37 cellular contexts compared by ENCODE assay signal in the genomic region with DNA sequence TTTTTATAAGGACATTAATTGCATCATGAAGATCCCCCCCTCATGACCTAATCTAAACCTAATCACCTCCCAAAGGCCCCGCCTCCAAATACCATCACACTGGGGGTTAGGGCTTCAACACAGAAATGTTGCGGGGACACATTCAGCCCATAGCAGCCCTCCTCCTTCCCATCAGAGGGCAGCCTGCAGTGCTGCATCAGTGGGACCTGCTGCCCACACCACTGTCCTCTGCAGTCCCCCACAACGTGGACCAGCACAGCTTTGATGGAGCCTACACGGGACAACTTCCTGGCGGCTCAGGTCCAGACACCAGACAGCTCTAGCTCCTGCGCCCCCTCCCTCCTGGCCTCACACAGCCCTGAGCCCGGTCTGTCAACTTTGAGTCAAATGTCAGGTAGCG.
"Had no signal": no experiment of that assay in that cellular context is flagged by ENCODE, and none has a peak within 500 bp of the region (broad histone marks: within the 10 kb centered on the region; RNA-seq: fewer than 3 reads in every experiment).

No MANE protein-coding gene starts in this region.

- H3K4me1 ChIP-seq: adrenal gland, ascending aorta, body of pancreas, breast epithelium had no signal

- H3K4me1 Mint-ChIP-seq: activated naive CD4-positive, alpha-beta T cell treated with anti-CD3 and anti-CD28 coated beads, Interleukin-2, amount 10 ng/mL, durations not matched to agents 7 days and 5 days; activated naive CD4-positive, alpha-beta T cell treated with anti-CD3 and anti-CD28 coated beads, Interleukin-2, amount 50 U/mL, for 24 hours; activated naive CD8-positive, alpha-beta T cell treated with anti-CD3 and anti-CD28 coated beads for 36 hours; activated naive CD8-positive, alpha-beta T cell treated with anti-CD3 and anti-CD28 coated beads, Interleukin-2, amount 10 ng/mL, durations not matched to agents 7 days and 5 days; activated naive CD8-positive, alpha-beta T cell treated with anti-CD3 and anti-CD28 coated beads, Interleukin-2, amount 50 U/mL, for 24 hours; activated T-helper 17 cell treated with anti-CD3 and anti-CD28 coated beads, Interleukin-2, amount 50 U/mL, for 72 hours; brain; central memory CD8-positive, alpha-beta T cell had no signal

- H3K9me3 ChIP-seq: adrenal gland, ascending aorta, body of pancreas, breast epithelium had no signal

- H3K27me3 Mint-ChIP-seq: activated naive CD4-positive, alpha-beta T cell treated with anti-CD3 and anti-CD28 coated beads, Interleukin-2, amount 50 U/mL, for 24 hours; activated naive CD8-positive, alpha-beta T cell; activated naive CD8-positive, alpha-beta T cell treated with anti-CD3 and anti-CD28 coated beads for 36 hours; activated T-cell treated with anti-CD3 and anti-CD28 coated beads, Interleukin-2, amount 50 U/mL, for 24 hours; brain; central memory CD8-positive, alpha-beta T cell had no signal

- H3K36me3 ChIP-seq: adrenal gland, ascending aorta, brain microvascular endothelial cell, breast epithelium, cardiac muscle cell had no signal

- H3K36me3 Mint-ChIP-seq: activated naive CD4-positive, alpha-beta T cell treated with anti-CD3 and anti-CD28 coated beads, Interleukin-2, amount 10 ng/mL, durations not matched to agents 7 days and 5 days; activated naive CD4-positive, alpha-beta T cell treated with anti-CD3 and anti-CD28 coated beads, Interleukin-2, amount 50 U/mL, for 24 hours; activated naive CD4-positive, alpha-beta T cell treated with anti-CD3 and anti-CD28 coated beads, Interleukin-2, amount 50 U/mL, for 72 hours; activated naive CD8-positive, alpha-beta T cell; activated naive CD8-positive, alpha-beta T cell treated with anti-CD3 and anti-CD28 coated beads for 36 hours; activated naive CD8-positive, alpha-beta T cell treated with anti-CD3 and anti-CD28 coated beads, Interleukin-2, amount 10 ng/mL, durations not matched to agents 7 days and 5 days; brain had no signal

- H3K4me3 ChIP-seq: adrenal gland, ascending aorta, body of pancreas, breast epithelium, cardiac muscle cell had no signal

- H3K4me3 Mint-ChIP-seq: activated naive CD4-positive, alpha-beta T cell treated with anti-CD3 and anti-CD28 coated beads for 36 hours; activated naive CD4-positive, alpha-beta T cell treated with anti-CD3 and anti-CD28 coated beads, Interleukin-2, amount 10 ng/mL, durations not matched to agents 7 days and 5 days; activated naive CD4-positive, alpha-beta T cell treated with anti-CD3 and anti-CD28 coated beads, Interleukin-2, amount 50 U/mL, for 24 hours; activated naive CD8-positive, alpha-beta T cell; activated naive CD8-positive, alpha-beta T cell treated with anti-CD3 and anti-CD28 coated beads for 36 hours; activated naive CD8-positive, alpha-beta T cell treated with anti-CD3 and anti-CD28 coated beads, Interleukin-2, amount 10 ng/mL, durations not matched to agents 7 days and 5 days; activated naive CD8-positive, alpha-beta T cell treated with anti-CD3 and anti-CD28 coated beads, Interleukin-2, amount 50 U/mL, for 24 hours; activated T-cell treated with anti-CD3 and anti-CD28 coated beads, Interleukin-2, amount 50 U/mL, for 24 hours; activated T-cell treated with anti-CD3 and anti-CD28 coated beads, Interleukin-2, amount 50 U/mL, for 4 hours; activated T-cell treated with anti-CD3 and anti-CD28 coated beads, Interleukin-2, amount 50 U/mL, for 72 hours; activated T-helper 1 cell treated with anti-CD3 and anti-CD28 coated beads, Interleukin-12 subunit alpha, Interleukin-12 subunit beta, Interleukin-2, Interleukin-4 antibody, amounts not matched to agents 30 ng/mL and 10 ng/mL and 1 ng/mL, durations not matched to agents 14 hours and 24 hours and 36 hours; activated T-helper 17 cell treated with anti-CD3 and anti-CD28 coated beads, Interleukin-2, amount 50 U/mL, for 72 hours; brain; central memory CD8-positive, alpha-beta T cell had no signal

- H3K9me3 Mint-ChIP-seq: activated naive CD4-positive, alpha-beta T cell treated with anti-CD3 and anti-CD28 coated beads for 36 hours; activated naive CD4-positive, alpha-beta T cell treated with anti-CD3 and anti-CD28 coated beads, Interleukin-2, amount 10 ng/mL, durations not matched to agents 7 days and 5 days; activated naive CD4-positive, alpha-beta T cell treated with anti-CD3 and anti-CD28 coated beads, Interleukin-2, amount 50 U/mL, for 24 hours; activated naive CD4-positive, alpha-beta T cell treated with anti-CD3 and anti-CD28 coated beads, Interleukin-2, amount 50 U/mL, for 72 hours; activated naive CD8-positive, alpha-beta T cell treated with anti-CD3 and anti-CD28 coated beads for 36 hours; activated naive CD8-positive, alpha-beta T cell treated with anti-CD3 and anti-CD28 coated beads, Interleukin-2, amount 10 ng/mL, durations not matched to agents 7 days and 5 days; activated naive CD8-positive, alpha-beta T cell treated with anti-CD3 and anti-CD28 coated beads, Interleukin-2, amount 50 U/mL, for 24 hours; activated T-cell treated with anti-CD3 and anti-CD28 coated beads, Interleukin-2, amount 50 U/mL, for 24 hours; activated T-cell treated with anti-CD3 and anti-CD28 coated beads, Interleukin-2, amount 50 U/mL, for 4 hours; activated T-cell treated with anti-CD3 and anti-CD28 coated beads, Interleukin-2, amount 50 U/mL, for 72 hours; activated T-helper 1 cell treated with anti-CD3 and anti-CD28 coated beads, Interleukin-12 subunit alpha, Interleukin-12 subunit beta, Interleukin-2, Interleukin-4 antibody, amounts not matched to agents 30 ng/mL and 10 ng/mL and 1 ng/mL, durations not matched to agents 14 hours and 24 hours and 36 hours; activated T-helper 17 cell treated with anti-CD3 and anti-CD28 coated beads, Interleukin-2, amount 50 U/mL, for 72 hours; activated T-helper 2 cell treated with anti-CD3 and anti-CD28 coated beads, Interferon-gamma antibody, Interleukin-2, Interleukin-4, amounts not matched to agents 10 μg/mL and 5 μg/mL and 100 μg/mL, durations not matched to agents 14 hours and 24 hours and 36 hours; brain; central memory CD8-positive, alpha-beta T cell had no signal

- DNase-seq: activated effector memory CD4-positive, alpha-beta T cell treated with anti-CD3 and anti-CD28 coated beads, Interleukin-2, amount 50 U/mL, for 16 hours; activated effector memory CD4-positive, alpha-beta T cell treated with Interleukin-2 at 50 U/mL for 16 hours; activated gamma-delta T cell; activated gamma-delta T cell treated with Interleukin-2 at 50 U/mL for 16 hours; activated naive CD4-positive, alpha-beta T cell; activated naive CD4-positive, alpha-beta T cell treated with anti-CD3 and anti-CD28 coated beads for 36 hours; activated naive CD4-positive, alpha-beta T cell treated with anti-CD3 and anti-CD28 coated beads, Interleukin-2, amount 10 ng/mL, durations not matched to agents 7 days and 5 days; activated naive CD4-positive, alpha-beta T cell treated with anti-CD3 and anti-CD28 coated beads, Interleukin-2, amount 50 U/mL, for 16 hours; activated naive CD4-positive, alpha-beta T cell treated with Interleukin-2 at 50 U/mL for 16 hours; activated naive CD8-positive, alpha-beta T cell treated with anti-CD3 and anti-CD28 coated beads for 36 hours; activated naive CD8-positive, alpha-beta T cell treated with anti-CD3 and anti-CD28 coated beads, Interleukin-2, amount 10 ng/mL, durations not matched to agents 7 days and 5 days; activated naive CD8-positive, alpha-beta T cell treated with anti-CD3 and anti-CD28 coated beads, Interleukin-2, amount 50 U/mL, for 24 hours; activated T-cell treated with anti-CD3 and anti-CD28 coated beads, Interleukin-2, amount 50 U/mL, for 24 hours; activated T-cell treated with anti-CD3 and anti-CD28 coated beads, Interleukin-2, amount 50 U/mL, for 4 hours; activated T-cell treated with anti-CD3 and anti-CD28 coated beads, Interleukin-2, amount 50 U/mL, for 48 hours; activated T-cell treated with anti-CD3 and anti-CD28 coated beads, Interleukin-2, amount 50 U/mL, for 72 hours; adrenal gland; amniotic stem cell; amygdala; anterior cingulate cortex; aorta; body of pancreas; brain microvascular endothelial cell; caudate nucleus; central memory CD4-positive, alpha-beta T cell; cerebellar nuclear complex had no signal

- H3K27ac Mint-ChIP-seq: activated naive CD4-positive, alpha-beta T cell treated with anti-CD3 and anti-CD28 coated beads for 36 hours; activated naive CD4-positive, alpha-beta T cell treated with anti-CD3 and anti-CD28 coated beads, Interleukin-2, amount 10 ng/mL, durations not matched to agents 7 days and 5 days; activated naive CD4-positive, alpha-beta T cell treated with anti-CD3 and anti-CD28 coated beads, Interleukin-2, amount 50 U/mL, for 24 hours; activated naive CD4-positive, alpha-beta T cell treated with anti-CD3 and anti-CD28 coated beads, Interleukin-2, amount 50 U/mL, for 72 hours; activated naive CD8-positive, alpha-beta T cell; activated naive CD8-positive, alpha-beta T cell treated with anti-CD3 and anti-CD28 coated beads for 36 hours; activated naive CD8-positive, alpha-beta T cell treated with anti-CD3 and anti-CD28 coated beads, Interleukin-2, amount 10 ng/mL, durations not matched to agents 7 days and 5 days; activated naive CD8-positive, alpha-beta T cell treated with anti-CD3 and anti-CD28 coated beads, Interleukin-2, amount 50 U/mL, for 24 hours; activated T-cell treated with anti-CD3 and anti-CD28 coated beads, Interleukin-2, amount 50 U/mL, for 24 hours; activated T-cell treated with anti-CD3 and anti-CD28 coated beads, Interleukin-2, amount 50 U/mL, for 72 hours; activated T-helper 1 cell treated with anti-CD3 and anti-CD28 coated beads, Interleukin-12 subunit alpha, Interleukin-12 subunit beta, Interleukin-2, Interleukin-4 antibody, amounts not matched to agents 30 ng/mL and 10 ng/mL and 1 ng/mL, durations not matched to agents 14 hours and 24 hours and 36 hours; activated T-helper 17 cell treated with anti-CD3 and anti-CD28 coated beads, Interleukin-2, amount 50 U/mL, for 72 hours; activated T-helper 2 cell treated with anti-CD3 and anti-CD28 coated beads, Interferon-gamma antibody, Interleukin-2, Interleukin-4, amounts not matched to agents 10 μg/mL and 5 μg/mL and 100 μg/mL, durations not matched to agents 14 hours and 24 hours and 36 hours; brain had no signal

- H3K27me3 ChIP-seq: adrenal gland, ascending aorta, body of pancreas, brain microvascular endothelial cell, breast epithelium, cardiac muscle cell had no signal

- H3K27ac ChIP-seq: adrenal gland, ascending aorta, body of pancreas, brain microvascular endothelial cell, breast epithelium, cardiac muscle cell had no signal

- ATAC-seq: activated naive CD4-positive, alpha-beta T cell treated with anti-CD3 and anti-CD28 coated beads, Interleukin-2, amount 50 U/mL, for 72 hours; activated naive CD8-positive, alpha-beta T cell treated with anti-CD3 and anti-CD28 coated beads, Interleukin-2, amount 50 U/mL, for 24 hours; activated T-cell treated with anti-CD3 and anti-CD28 coated beads, Interleukin-2, amount 50 U/mL, for 4 hours; activated T-cell treated with anti-CD3 and anti-CD28 coated beads, Interleukin-2, amount 50 U/mL, for 72 hours; activated T-helper 17 cell treated with anti-CD3 and anti-CD28 coated beads, Interleukin-2, amount 50 U/mL, for 72 hours; body of pancreas had no signal
